ENCODE assay signal across 9 cellular contexts in genomic region chr16:69943241-69943970, GRCh38. TPM values are rescaled to one million over a fixed set of nuclear protein-coding genes. Genes with fewer than 3 reads are reported as not detected.
DNase-seq lines count a peak whose midpoint lies in the region; ATAC-seq, FAIRE-seq and TF ChIP-seq lines count a peak whose summit lies in the region.
"Not testable (repeated sequence)": the region's sequence is repeated elsewhere in the genome, so short reads cannot be mapped to it uniquely, and the experiment has no call there.
"Had no signal": no experiment of that assay in that cellular context is flagged by ENCODE, and none has a peak within 500 bp of the region (broad histone marks: within the 10 kb centered on the region; RNA-seq: fewer than 3 reads in every experiment).

No MANE protein-coding gene starts in this region.

- not testable (repeated sequence) for H3K27me3 Mint-ChIP-seq in WTC11 (ENCODE audit: low read depth); neural crest cell (ENCODE audit: low read depth); type B pancreatic cell

- H3K4ac ChIP-seq in H1 (replicated peaks; ENCODE audit: insufficient read length, low read depth, low read length); mesenchymal stem cell (ENCODE audit: low read depth in 1 of 2, low read length in 2 of 2): not testable (repeated sequence)

- FAIRE-seq in H1 (lab: Jason Lieb, UNC) = not testable (repeated sequence)

- not testable (repeated sequence) for H3K56ac ChIP-seq in H1 (replicated peaks; ENCODE audit: insufficient read length, low read depth, low read length)

- peak overlapping the region; percentile 39 to 45; a peak in 3 of 4 replicates for H3K4me2 ChIP-seq in H1 (ENCODE audit: insufficient read depth in 1 of 2, low read depth in 2 of 2, low read length in 2 of 2)
- H3K4me2 ChIP-seq in mesenchymal stem cell (ENCODE audit: low read length, poor library complexity, severe bottlenecking) = not testable (repeated sequence)

- H3K27me3 ChIP-seq in H1 (replicated peaks in 1 of 4; ENCODE audit: control insufficient read depth in 3 of 4, extremely low read depth in 1 of 4, insufficient read depth in 3 of 4, low read length in 3 of 4); mesenchymal stem cell (ENCODE audit: control insufficient read depth in 1 of 2, insufficient read depth in 1 of 2, low read length in 2 of 2): not testable (repeated sequence)

- H3K27ac Mint-ChIP-seq in WTC11 = peak overlapping the region; percentile 23; the same call in 1 of the 2 replicates
- H3K27ac Mint-ChIP-seq in neural crest cell (ENCODE audit: unreplicated experiment) = peak overlapping the region; percentile 32
- peak overlapping the region; percentile 26 for H3K27ac Mint-ChIP-seq in type B pancreatic cell

- not testable (repeated sequence) for H3K9me3 Mint-ChIP-seq in WTC11, neural crest cell, type B pancreatic cell

- not testable (repeated sequence) for H3K23me2 ChIP-seq in H1 (ENCODE audit: low read depth, low read length)

- not testable (repeated sequence) for H3K14ac ChIP-seq in H1 (ENCODE audit: insufficient read length); mesenchymal stem cell (ENCODE audit: low read length in 2 of 2)

- TF ChIP-seq RAD21 in H1 (IDR thresholded peaks at IDR 0.05 in 1 of 2, conservative IDR thresholded peaks at IDR 0.05 in 1 of 2; ENCODE audit: low read depth in 2 of 2, low read length in 2 of 2) = not testable (repeated sequence)

- not testable (repeated sequence) for H3K4me1 ChIP-seq in H1 (replicated peaks in 1 of 4; ENCODE audit: control insufficient read depth in 3 of 4, insufficient read depth in 4 of 4, low read length in 3 of 4); mesenchymal stem cell (ENCODE audit: control insufficient read depth, insufficient read depth, low read depth, low read length)

- H3K23ac ChIP-seq in H1 (ENCODE audit: insufficient read length); mesenchymal stem cell (ENCODE audit: low read length in 2 of 2): not testable (repeated sequence)

- H3K9me3 ChIP-seq in H1 (ENCODE audit: insufficient read depth in 2 of 2, low read depth in 1 of 2, low read length in 1 of 2); mesenchymal stem cell (ENCODE audit: control insufficient read depth, low read length): not testable (repeated sequence)

- H4K5ac ChIP-seq in H1 (ENCODE audit: insufficient read length, low read depth, low read length) = not testable (repeated sequence)

- 68% methylated on average over 12 of the region's 18 CpGs; no CpG with 5 or more reads in 1 of the 2 experiments for WGBS in H1 (ENCODE audit: extremely low coverage in 1 of 2, insufficient coverage in 1 of 2, insufficient read length in 1 of 2, insufficient replicate concordance in 2 of 2, low coverage in 1 of 2, low lambda C conversion rate in 2 of 2, missing lambda C conversion rate in 1 of 2), 2 experiments
- WGBS in mesenchymal stem cell = 52% methylated on average over 10 of the region's 18 CpGs

- not testable (repeated sequence) for ATAC-seq in WTC11

- not testable (repeated sequence) for H4K91ac ChIP-seq in H1 (replicated peaks; ENCODE audit: insufficient read length, low read length); mesenchymal stem cell (ENCODE audit: low read length)

- intact Hi-C loops in cardiac septum (cut with DNase I) = not testable (repeated sequence)

- not testable (repeated sequence) for H2AK5ac ChIP-seq in H1 (ENCODE audit: low read depth, low read length); mesenchymal stem cell (ENCODE audit: low read length, severe bottlenecking)

- H3K4me3 ChIP-seq in H1 (ENCODE audit: extremely low read depth in 1 of 4, insufficient read depth in 2 of 4, low read depth in 3 of 4, low read length in 4 of 4); mesenchymal stem cell (ENCODE audit: insufficient read depth in 1 of 2, low read depth in 1 of 2, low read length in 2 of 2): not testable (repeated sequence)

- not testable (repeated sequence) for H3K36me3 Mint-ChIP-seq in WTC11; neural crest cell (ENCODE audit: low read depth); type B pancreatic cell

- POLR2A ChIA-PET in WTC11 (lab: Charles Lee) = not testable (repeated sequence)
- POLR2A ChIA-PET in H1 (lab: Charles Lee; ENCODE audit: partially characterized antibody) = interaction anchor here (1.3 kb wide), 1 partner anchor 13 kb away, joined by 3 read pairs; no protein-coding TSS in a partner anchor

- H3K4me1 Mint-ChIP-seq in WTC11; type B pancreatic cell (ENCODE audit: unreplicated experiment): not testable (repeated sequence)
- peaks cover 22% of the 10 kb centered on the region for H3K4me1 Mint-ChIP-seq in neural crest cell

- H3K18ac ChIP-seq in H1 (ENCODE audit: extremely low read depth, low read length); mesenchymal stem cell (ENCODE audit: low read depth in 1 of 2, low read length in 2 of 2): not testable (repeated sequence)

- TF ChIP-seq EP300 in H1 (IDR thresholded peaks at IDR 0.05; ENCODE audit: borderline replicate concordance in 1 of 2, low read depth in 2 of 2, low read length in 2 of 2) = not testable (repeated sequence)

- H3K79me1 ChIP-seq in H1 (ENCODE audit: low read depth, low read length); mesenchymal stem cell (replicated peaks; ENCODE audit: low read length, poor library complexity, severe bottlenecking): not testable (repeated sequence)

- not testable (repeated sequence) for H2BK15ac ChIP-seq in H1 (ENCODE audit: low read length); mesenchymal stem cell (ENCODE audit: low read depth, poor library complexity, severe bottlenecking)

- CTCF ChIA-PET in WTC11 (lab: Charles Lee) = interaction anchor here (1.0 kb wide), 1 partner anchor 13 kb away, joined by 3 read pairs; no protein-coding TSS in a partner anchor
- CTCF ChIA-PET in H1 (lab: Charles Lee; ENCODE audit: partially characterized antibody) = interaction anchor here (0.6 to 5.8 kb wide), 4 partner anchors 13 to 188 kb away, joined by 3 to 44 read pairs (median 5); partner anchors contain the start of gene NOB1

- not testable (repeated sequence) for H4K8ac ChIP-seq in H1 (ENCODE audit: extremely low read depth, insufficient read depth, low read length); mesenchymal stem cell (ENCODE audit: low read length)

- not testable (repeated sequence) for H2BK120ac ChIP-seq in H1 (replicated peaks; ENCODE audit: low read depth, low read length); mesenchymal stem cell (ENCODE audit: low read depth, low read length)

- H3K27ac ChIP-seq in H1 (ENCODE audit: low read depth, low read length) = peak overlapping the region; percentile 4; the same call in 1 of the 2 replicates
- not testable (repeated sequence) for H3K27ac ChIP-seq in mesenchymal stem cell (ENCODE audit: low read length, poor library complexity, severe bottlenecking)

- H2BK5ac ChIP-seq in H1 (ENCODE audit: low read depth, low read length); mesenchymal stem cell (ENCODE audit: low read depth, low read length, poor library complexity, severe bottlenecking): not testable (repeated sequence)

- DNase-seq in DMS79 treated with DMSO at 0.1 percent for 48 hours (lab: John Stamatoyannopoulos, UW) (peak; percentile 36), NCI-H1694 treated with DMSO at 0.1 percent for 48 hours (lab: John Stamatoyannopoulos, UW) (peak; percentile 6), cardiac septum (ENCODE audit: low spot score) (peak; percentile 10), mesenchymal stem cell (peak; percentile 67)
- not testable (repeated sequence) for DNase-seq in WTC11 (ENCODE audit: low spot score); H1 (ENCODE audit: low read depth in 1 of 2, low spot score in 2 of 2); neural crest cell (ENCODE audit: low read depth, low spot score); type B pancreatic cell (ENCODE audit: extremely low spot score, unreplicated experiment)

- H2AFZ ChIP-seq in H1 (ENCODE audit: low read length); mesenchymal stem cell (ENCODE audit: low read depth, low read length): not testable (repeated sequence)

- not testable (repeated sequence) for TF ChIP-seq POLR2A in H1 (IDR thresholded peaks at IDR 0.05; ENCODE audit: control extremely low read depth in 1 of 2, low read depth in 2 of 2, low read length in 2 of 2)

- not testable (repeated sequence) for TF ChIP-seq CTCF in WTC11 (IDR thresholded peaks at IDR 0.05); H1 (IDR thresholded peaks at IDR 0.05; ENCODE audit: control extremely low read depth in 1 of 3, insufficient read depth in 1 of 3, low read depth in 1 of 3, low read length in 3 of 3); neural crest cell (conservative IDR thresholded peaks at IDR 0.05); type B pancreatic cell (conservative IDR thresholded peaks at IDR 0.05)

- H3K79me2 ChIP-seq in H1 (ENCODE audit: control insufficient read depth in 1 of 2, insufficient read depth in 2 of 2, low read length in 2 of 2) = not testable (repeated sequence)

- H3K4me3 Mint-ChIP-seq in WTC11, neural crest cell: not testable (repeated sequence)
- H3K4me3 Mint-ChIP-seq in type B pancreatic cell = peak overlapping the region; percentile 5

- H3K9ac ChIP-seq in H1 (replicated peaks in 1 of 4; ENCODE audit: extremely low read depth in 1 of 4, low read depth in 3 of 4, low read length in 3 of 4); mesenchymal stem cell (ENCODE audit: low read length): not testable (repeated sequence)

- peak overlapping the region; percentile 96; the same call in 1 of the 2 replicates for H2BK12ac ChIP-seq in H1 (ENCODE audit: low read depth, low read length)
- not testable (repeated sequence) for H2BK12ac ChIP-seq in mesenchymal stem cell (ENCODE audit: low read length in 2 of 2)

- H4K20me1 ChIP-seq in H1 (replicated peaks in 1 of 2; ENCODE audit: control insufficient read depth in 1 of 2, insufficient read depth in 2 of 2, low read length in 2 of 2) = not testable (repeated sequence)

- H3K36me3 ChIP-seq in H1 (ENCODE audit: control insufficient read depth in 2 of 4, insufficient read depth in 4 of 4, low read length in 3 of 4) (peaks cover 0 to 10% (median 1%) of the 10 kb centered on the region in 4 experiments; a peak in 2 of 8 replicates), mesenchymal stem cell (ENCODE audit: control insufficient read depth in 1 of 2, insufficient read depth in 2 of 2, low read depth in 1 of 2, low read length in 2 of 2) (peaks cover 27 to 38% of the 10 kb centered on the region in 2 experiments)

- not testable (repeated sequence) for H2BK20ac ChIP-seq in H1 (ENCODE audit: low read length)

RNA-seq across cellular contexts. Expression of gene CLEC18A, which starts 7.7 kb away (rescaled TPM):
- total RNA-seq in WTC11 (2021) (0.26 to 0.46 TPM (median 0.46 TPM) in 3 replicates), cardiac septum (0.13 TPM), neural crest cell (3.1 and 3.8 TPM in 2 replicates), type B pancreatic cell (ENCODE audit: low replicate concordance) (2.6 and 5.4 TPM in 2 replicates)
- 0.92 and 1.4 TPM in 2 replicates for total RNA-seq in H1 (2021; fragmentation: NEBNext Ultra II Directional; extraction: Animal tissue kit (Norgen Biotek cat#: 25700))
- polyA plus RNA-seq in H1 (2011; rRNA removed) = 1.3 and 1.9 TPM in 2 replicates
- polyA plus RNA-seq in H1 (2011; cell fraction: cytosol; rRNA removed) = 1.5 TPM
- polyA plus RNA-seq in H1 (2011; cell fraction: nucleus; rRNA removed) = 7.4 TPM
- 0.80 to 1.1 TPM (median 0.95 TPM) in 4 replicates for polyA plus RNA-seq in H1 (2012, experiment 1 of 2)
- polyA plus RNA-seq in H1 (2012, experiment 2 of 2) = 0.87 TPM
- polyA plus RNA-seq in H1 (2013, experiment 1 of 2) = 0.57 TPM
- polyA plus RNA-seq in H1 (2013, experiment 2 of 2) = 0.48 TPM
- 0.59 and 3.2 TPM in 2 replicates for polyA minus RNA-seq in H1 (2011; rRNA and poly(A)+ RNA removed)
- polyA minus RNA-seq in H1 (2011; cell fraction: cytosol; rRNA and poly(A)+ RNA removed) = 2.3 TPM
- polyA minus RNA-seq in H1 (2011; cell fraction: nucleus; rRNA and poly(A)+ RNA removed) = 2.3 TPM
- polyA plus RNA-seq in mesenchymal stem cell (2013, experiment 1 of 2) = 0.23 TPM
- 0.18 TPM for polyA plus RNA-seq in mesenchymal stem cell (2013, experiment 2 of 2)
- total RNA-seq: NCI-H460 had no signal
